Comparison of ENCODE assay signal across 8 cellular contexts in the genomic region with DNA sequence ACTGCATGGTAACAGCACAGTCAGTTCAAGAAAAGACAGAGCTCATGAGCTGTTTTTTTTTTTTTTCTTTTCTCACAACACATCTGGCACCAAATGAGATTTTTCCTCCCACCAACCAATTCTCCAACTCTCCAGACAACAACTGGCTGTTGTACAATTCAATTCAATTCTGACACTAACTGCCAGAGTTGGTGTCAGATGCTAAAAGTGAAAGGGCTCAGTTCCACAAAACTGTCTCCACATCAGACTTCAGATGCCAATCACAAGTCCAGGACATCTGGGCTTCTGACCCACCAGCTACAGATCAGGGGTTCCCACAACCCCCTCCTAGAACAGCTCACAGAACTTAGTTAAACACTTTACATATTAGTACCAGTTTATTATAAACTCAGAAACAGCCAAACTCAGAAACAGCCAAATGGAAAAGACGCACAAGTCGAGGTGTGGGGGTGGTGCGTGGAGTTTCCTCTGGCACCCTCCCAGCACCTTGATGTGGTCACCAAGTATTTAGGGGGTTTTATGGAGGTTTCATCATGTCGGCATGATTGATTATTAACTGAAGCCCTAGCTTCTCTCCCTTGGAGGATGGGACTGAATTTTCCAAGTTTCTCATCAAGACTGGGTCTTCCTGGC. TPM values are rescaled to one million over a fixed set of nuclear protein-coding genes. Genes with fewer than 3 reads are reported as not detected.
A peak's percentile ranks its signal among the peaks of the same experiment; 100 is the strongest.
DNase-seq lines count a peak whose midpoint lies in the region; ATAC-seq and TF ChIP-seq lines count a peak whose summit lies in the region.

No MANE protein-coding gene starts in this region.

- H3K36me3 ChIP-seq in hepatocyte (replicated peaks; ENCODE audit: insufficient read depth, low read depth) = no peaks in the 10 kb centered on the region
- no peaks in the 10 kb centered on the region for H3K36me3 ChIP-seq in testis (ENCODE audit: low read depth, missing control alignments)

- peak overlapping the region; percentile 85 for H3K27ac Mint-ChIP-seq in activated T-helper 17 cell treated with anti-CD3 and anti-CD28 coated beads, Interleukin-2, amount 50 U/mL, for 72 hours

- H3K4me1 ChIP-seq in hepatocyte (ENCODE audit: insufficient read depth) = no peaks in the 10 kb centered on the region
- no peaks in the 10 kb centered on the region for H3K4me1 ChIP-seq in testis

- H3K4me2 ChIP-seq in hepatocyte = no peak overlapping the region

- H3K4me1 Mint-ChIP-seq in activated T-helper 17 cell treated with anti-CD3 and anti-CD28 coated beads, Interleukin-2, amount 50 U/mL, for 72 hours = peaks cover 25% of the 10 kb centered on the region

- H3K27me3 ChIP-seq in hepatocyte (no peaks in the 10 kb centered on the region), testis (no peaks in the 10 kb centered on the region)

- DNase-seq in stimulated activated CD8-positive, alpha-beta memory T cell treated with anti-CD3 and anti-CD28 coated beads, Interleukin-12 subunit alpha, Interleukin-12 subunit beta, amount 100 ng/mL, for 1 hour (ENCODE audit: low read depth) = peak; percentile 47
- no peak for DNase-seq in DMS53 (lab: John Stamatoyannopoulos, UW)
- DNase-seq in hepatocyte (ENCODE audit: low spot score) = no peak
- DNase-seq in testis = no peak

- no peaks in the 10 kb centered on the region for H3K9me2 ChIP-seq in hepatocyte (replicated peaks; ENCODE audit: insufficient read depth)

- H3K27me3 Mint-ChIP-seq in activated T-helper 17 cell treated with anti-CD3 and anti-CD28 coated beads, Interleukin-2, amount 50 U/mL, for 72 hours = no peaks in the 10 kb centered on the region

- no peaks in the 10 kb centered on the region for H3K79me2 ChIP-seq in hepatocyte

- no peaks in the 10 kb centered on the region for H3K9me3 Mint-ChIP-seq in activated T-helper 17 cell treated with anti-CD3 and anti-CD28 coated beads, Interleukin-2, amount 50 U/mL, for 72 hours

- ATAC-seq in GM19328 (IDR thresholded peaks at IDR 0.05; ENCODE audit: unreplicated experiment) = peak; percentile 69
- ATAC-seq in HG03354 (IDR thresholded peaks at IDR 0.05; ENCODE audit: poor library complexity, severe bottlenecking, unreplicated experiment) = peak; percentile 88
- peak; percentile 65 for ATAC-seq in activated T-helper 17 cell treated with anti-CD3 and anti-CD28 coated beads, Interleukin-2, amount 50 U/mL, for 72 hours (replicated peaks)
- ATAC-seq in GM19467 (IDR thresholded peaks at IDR 0.05; ENCODE audit: unreplicated experiment) = no peak

- H3K4me3 Mint-ChIP-seq in activated T-helper 17 cell treated with anti-CD3 and anti-CD28 coated beads, Interleukin-2, amount 50 U/mL, for 72 hours = peak overlapping the region; percentile 70

- TF ChIP-seq CTCF in hepatocyte (IDR thresholded peaks at IDR 0.05; ENCODE audit: poor library complexity) (no peak), testis (IDR thresholded peaks at IDR 0.05) (no peak)

- no peak overlapping the region for H2AFZ ChIP-seq in hepatocyte

- H3K4me3 ChIP-seq in hepatocyte (no peak overlapping the region), testis (no peak overlapping the region)

- H3K36me3 Mint-ChIP-seq in activated T-helper 17 cell treated with anti-CD3 and anti-CD28 coated beads, Interleukin-2, amount 50 U/mL, for 72 hours (ENCODE audit: low read depth) = no peaks in the 10 kb centered on the region

- no peaks in the 10 kb centered on the region for H4K20me1 ChIP-seq in hepatocyte (ENCODE audit: insufficient read depth, poor library complexity, severe bottlenecking)

- H3K9me3 ChIP-seq in hepatocyte (ENCODE audit: low read depth) (no peaks in the 10 kb centered on the region), testis (no peaks in the 10 kb centered on the region)

- 66% methylated on average over 4 of the region's 4 CpGs for WGBS in hepatocyte (ENCODE audit: low lambda C conversion rate, missing lambda C conversion rate)
- 76 to 87% methylated on average over 4 of the region's 4 CpGs for WGBS in testis, 2 donors

- no peak for TF ChIP-seq POLR2A in testis (IDR thresholded peaks at IDR 0.05)

- H3K27ac ChIP-seq in hepatocyte (no peak overlapping the region), testis (no peak overlapping the region)

- intact Hi-C loops in testis (cut with DNase I; ENCODE audit: low total_unique reads) = no loop called here

RNA-seq across cellular contexts. Expression of gene LRRC8D, which starts 39.2 kb away (rescaled TPM):
- total RNA-seq in activated T-helper 17 cell treated with anti-CD3 and anti-CD28 coated beads, Interleukin-2, amount 50 U/mL, for 72 hours = 10 to 100 TPM; 15.2 to 24.0 TPM
- total RNA-seq in hepatocyte = 22.4 and 28.9 TPM in 2 replicates
- 13.8 and 15.1 TPM in 2 replicates for polyA plus RNA-seq in hepatocyte
- 10 to 100 TPM; 41.1 to 46.1 TPM for total RNA-seq in testis
- polyA plus RNA-seq in testis (ENCODE audit: insufficient read depth, low read depth, low replicate concordance) = 20.8 TPM
